Comparison of ENCODE assay signal across 8 cellular contexts in the genomic region with DNA sequence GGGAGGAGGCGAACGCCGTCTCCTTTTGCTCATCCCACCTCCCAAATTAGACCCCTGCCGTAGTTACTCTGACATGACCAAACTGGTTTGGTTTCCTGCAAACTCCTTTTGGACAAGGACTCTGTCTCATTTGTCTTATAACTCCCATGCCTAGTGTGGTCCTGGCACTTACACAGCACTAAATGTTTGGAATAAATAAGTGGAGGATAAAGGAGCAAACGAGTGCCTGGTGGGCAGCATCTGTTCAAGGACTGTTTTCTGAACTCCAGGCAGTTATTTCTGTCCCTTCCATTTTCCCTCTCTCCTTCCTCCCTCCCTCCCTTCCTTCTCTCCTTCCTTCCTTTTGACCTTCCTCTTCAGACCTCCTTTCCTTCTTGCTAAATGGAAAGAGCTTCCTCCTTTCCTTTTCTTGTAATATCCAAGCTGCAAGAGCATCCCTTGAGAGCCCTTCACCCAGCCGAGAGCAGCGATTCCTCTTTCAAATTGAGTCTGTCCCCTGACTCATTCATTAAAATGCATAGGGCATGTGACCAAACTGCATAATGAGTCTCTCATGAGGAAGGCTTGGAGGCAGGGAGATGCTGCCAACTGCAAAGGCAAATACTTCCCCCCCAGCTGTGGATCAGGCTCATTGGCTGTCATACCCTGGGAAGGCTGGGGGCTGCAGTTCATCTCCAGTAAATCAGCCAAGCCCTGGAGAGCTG. TPM values are rescaled to one million over a fixed set of nuclear protein-coding genes. Genes with fewer than 3 reads are reported as not detected.
A peak's percentile ranks its signal among the peaks of the same experiment; 100 is the strongest.
DNase-seq lines count a peak whose midpoint lies in the region; ATAC-seq, FAIRE-seq and TF ChIP-seq lines count a peak whose summit lies in the region.

No MANE protein-coding gene starts in this region.

- peak overlapping the region; percentile 47 for H3K4me3 Mint-ChIP-seq in stimulated activated naive CD8-positive, alpha-beta T cell treated with anti-CD3 and anti-CD28 coated beads, Interleukin-15, Interleukin-2, amounts not matched to agents 100 ng/mL and 50 ng/mL, for 24 hours

- no peaks in the 10 kb centered on the region for H3K36me3 Mint-ChIP-seq in stimulated activated naive CD8-positive, alpha-beta T cell treated with anti-CD3 and anti-CD28 coated beads, Interleukin-15, Interleukin-2, amounts not matched to agents 100 ng/mL and 50 ng/mL, for 24 hours (ENCODE audit: low read depth)

- H3K27me3 ChIP-seq in bronchial epithelial cell (ENCODE audit: control insufficient read depth, insufficient read depth, low read length), result no peaks in the 10 kb centered on the region

- TF ChIP-seq CTCF in AG09319 (IDR thresholded peaks at IDR 0.05; ENCODE audit: low read depth, low read length), result no peak
- no peak for TF ChIP-seq CTCF in bronchial epithelial cell (IDR thresholded peaks at IDR 0.05; ENCODE audit: insufficient read depth, low read length, severe bottlenecking)

- no peak for FAIRE-seq in bronchial epithelial cell (lab: Jason Lieb, UNC)

- peaks cover 43% of the 10 kb centered on the region for H3K4me1 Mint-ChIP-seq in stimulated activated naive CD8-positive, alpha-beta T cell treated with anti-CD3 and anti-CD28 coated beads, Interleukin-15, Interleukin-2, amounts not matched to agents 100 ng/mL and 50 ng/mL, for 24 hours (ENCODE audit: low read depth)

- peak overlapping the region; percentile 69 for H3K27ac Mint-ChIP-seq in stimulated activated naive CD8-positive, alpha-beta T cell treated with anti-CD3 and anti-CD28 coated beads, Interleukin-15, Interleukin-2, amounts not matched to agents 100 ng/mL and 50 ng/mL, for 24 hours

- no peak overlapping the region for H3K4me3 ChIP-seq in bronchial epithelial cell (ENCODE audit: low read depth, low read length)

- H3K36me3 ChIP-seq in bronchial epithelial cell (ENCODE audit: control insufficient read depth, insufficient read depth, low read length), result no peaks in the 10 kb centered on the region

- H3K27me3 Mint-ChIP-seq in stimulated activated naive CD8-positive, alpha-beta T cell treated with anti-CD3 and anti-CD28 coated beads, Interleukin-15, Interleukin-2, amounts not matched to agents 100 ng/mL and 50 ng/mL, for 24 hours, result no peaks in the 10 kb centered on the region

- DNase-seq in AG09319 (ENCODE audit: extremely low read depth, low read depth) (peak; percentile 77), NCI-H526 (lab: John Stamatoyannopoulos, UW) (peak; percentile 94 to 95), bronchial epithelial cell (ENCODE audit: low read depth) (peak; percentile 46), kidney tubule cell (ENCODE audit: low spot score) (peak; percentile 78), DMS53 treated with DMSO at 0.1 percent for 48 hours (lab: John Stamatoyannopoulos, UW; ENCODE audit: unreplicated experiment) (no peak)

- H3K9me3 Mint-ChIP-seq in stimulated activated naive CD8-positive, alpha-beta T cell treated with anti-CD3 and anti-CD28 coated beads, Interleukin-15, Interleukin-2, amounts not matched to agents 100 ng/mL and 50 ng/mL, for 24 hours, result no peaks in the 10 kb centered on the region

- ATAC-seq in GM18517 (IDR thresholded peaks at IDR 0.05; ENCODE audit: unreplicated experiment), result peak; percentile 59
- peak; percentile 40 for ATAC-seq in HG03066 (IDR thresholded peaks at IDR 0.05; ENCODE audit: low read depth, unreplicated experiment)

RNA-seq across cellular contexts. Expression of gene CHD9, which starts 36.9 kb away (rescaled TPM):
- total RNA-seq in bronchial epithelial cell, result 33.8 and 35.3 TPM in 2 replicates

RNA-seq across cellular contexts. Expression of gene CHD9NB, which starts 39.0 kb away (rescaled TPM):
- 0.26 and 2.0 TPM in 2 replicates for total RNA-seq in bronchial epithelial cell
